ENCODE assay signal across 1 cellular context in genomic region chr5:179858586-179859427, GRCh38.
A peak's percentile ranks its signal among the peaks of the same experiment; 100 is the strongest.
TF ChIP-seq lines count a peak whose summit lies in the region.

TSS of gene MRNIP (minus strand) at chr5:179858817. CDS start at chr5:179858796, 21 bp downstream.

TF ChIP-seq in K562, 482 proteins besides CTCF, POLR2A, EP300 and RAD21 (continued from another document):
- TF ChIP-seq DLX4 (CRISPR knock-in tag; IDR thresholded peaks at IDR 0.05) (no peak), CHD1 (IDR thresholded peaks at IDR 0.05; ENCODE audit: low read length) (no peak), MEIS2 (IDR thresholded peaks at IDR 0.05; ENCODE audit: partially characterized antibody) (peak; percentile 93), ETV5 (CRISPR knock-in tag; IDR thresholded peaks at IDR 0.05; ENCODE audit: low read depth) (0 out of 2 replicates have a peak, but pooled peaks have one; percentile 21), STAT5A (IDR thresholded peaks at IDR 0.05; ENCODE audit: borderline replicate concordance, low read length) (no peak), CEBPG (CRISPR knock-in tag; IDR thresholded peaks at IDR 0.05) (no peak), CEBPG (tag; conservative IDR thresholded peaks at IDR 0.05 in 1 of 2, IDR thresholded peaks at IDR 0.05 in 1 of 2) (no peak), TEAD1 (CRISPR knock-in tag; IDR thresholded peaks at IDR 0.05) (peak in 1 of 2 experiments; percentile 64; a peak in 1 of 4 replicates), ZNF785 (CRISPR knock-in tag; IDR thresholded peaks at IDR 0.05) (no peak), HDAC2 (IDR thresholded peaks at IDR 0.05) (no peak; the same call in 1 of the 2 replicates), MXI1 (IDR thresholded peaks at IDR 0.05; ENCODE audit: low read depth, low read length) (peak; percentile 83; the same call in 1 of the 2 replicates), HIVEP1 (CRISPR knock-in tag; IDR thresholded peaks at IDR 0.05) (no peak), SNAPC5 (CRISPR knock-in tag; IDR thresholded peaks at IDR 0.05) (no peak), ZNF274 (IDR thresholded peaks at IDR 0.05; ENCODE audit: borderline replicate concordance, low read depth, low read length) (no peak), MYC (IDR thresholded peaks at IDR 0.05; ENCODE audit: low read depth, low read length) (peak; percentile 88), MYC (CRISPR knock-in tag; IDR thresholded peaks at IDR 0.05; ENCODE audit: borderline replicate concordance, low read depth) (peak; percentile 57; the same call in 1 of the 2 replicates), NR3C1 (CRISPR knock-in tag; IDR thresholded peaks at IDR 0.05) (no peak), CAMTA2 (CRISPR knock-in tag; conservative IDR thresholded peaks at IDR 0.05) (0 out of 2 replicates have a peak, but pooled peaks have one; percentile 72), PTBP1 (IDR thresholded peaks at IDR 0.05; ENCODE audit: low read depth, low read length) (0 out of 2 replicates have a peak, but pooled peaks have one; percentile 36), GTF2F1 (IDR thresholded peaks at IDR 0.05; ENCODE audit: low read depth, low read length) (no peak; the same call in 1 of the 2 replicates), ILK (tag; IDR thresholded peaks at IDR 0.05; ENCODE audit: borderline replicate concordance, low read depth) (no peak), ATF7 (IDR thresholded peaks at IDR 0.05) (peak; percentile 67; the same call in 1 of the 2 replicates), ZNF764 (CRISPR knock-in tag; IDR thresholded peaks at IDR 0.05; ENCODE audit: low read depth) (no peak; the same call in 1 of the 2 replicates), SIX5 (IDR thresholded peaks at IDR 0.05; ENCODE audit: borderline replicate concordance in 1 of 2, insufficient read depth in 1 of 2, low read depth in 1 of 2, low read length in 2 of 2) (no peak), NFE2 (IDR thresholded peaks at IDR 0.05; ENCODE audit: low read depth) (no peak; the same call in 1 of the 2 replicates), ZNF282 (CRISPR knock-in tag; IDR thresholded peaks at IDR 0.05) (peak; percentile 91), PCBP2 (IDR thresholded peaks at IDR 0.05; ENCODE audit: low read depth, low read length, poor library complexity, severe bottlenecking) (no peak), MAFK (IDR thresholded peaks at IDR 0.05; ENCODE audit: low read length) (no peak; the same call in 1 of the 2 replicates)
